21 cellular contexts compared by ENCODE assay signal in genomic region chr5:50813691-50814090, GRCh38.
"Had no signal": no experiment of that assay in that cellular context is flagged by ENCODE, and none has a peak within 500 bp of the region (broad histone marks: within the 10 kb centered on the region; RNA-seq: fewer than 3 reads in every experiment).

No MANE protein-coding gene starts in this region.

- H3K27me3 ChIP-seq: SJSA1 had no signal

- H3K4me1 Mint-ChIP-seq: IgD-negative memory B cell had no signal

- H3K27ac ChIP-seq: HL-60, KMS-11, SJSA1 had no signal

- H3K27me3 Mint-ChIP-seq: IgD-negative memory B cell had no signal

- H3K9me3 Mint-ChIP-seq: IgD-negative memory B cell had no signal

- H3K4me1 ChIP-seq: SJSA1 had no signal

- ATAC-seq: K562 had no signal

- H3K9me3 ChIP-seq: SJSA1, SK-N-SH had no signal

- H3K4me3 ChIP-seq: K562, SJSA1 had no signal

- DNase-seq: Kasumi-1, MM.1S, NCI-H1092 treated with DMSO at 0.1 percent for 48 hours, NCI-H1436, NCI-H187, NCI-H2029, NCI-H2081 treated with DMSO at 0.1 percent for 48 hours, NCI-H2171 treated with DMSO at 0.1 percent for 48 hours, NCI-H524, NCI-H526 treated with DMSO at 0.1 percent for 48 hours, NCI-H774, Right ventricle myocardium superior, RPMI8226, SIG-M5, SK-N-SH, SW 1271 had no signal

- H3K27ac Mint-ChIP-seq: IgD-negative memory B cell had no signal

- H3K36me3 ChIP-seq: SJSA1 had no signal
